In the genomic region with DNA sequence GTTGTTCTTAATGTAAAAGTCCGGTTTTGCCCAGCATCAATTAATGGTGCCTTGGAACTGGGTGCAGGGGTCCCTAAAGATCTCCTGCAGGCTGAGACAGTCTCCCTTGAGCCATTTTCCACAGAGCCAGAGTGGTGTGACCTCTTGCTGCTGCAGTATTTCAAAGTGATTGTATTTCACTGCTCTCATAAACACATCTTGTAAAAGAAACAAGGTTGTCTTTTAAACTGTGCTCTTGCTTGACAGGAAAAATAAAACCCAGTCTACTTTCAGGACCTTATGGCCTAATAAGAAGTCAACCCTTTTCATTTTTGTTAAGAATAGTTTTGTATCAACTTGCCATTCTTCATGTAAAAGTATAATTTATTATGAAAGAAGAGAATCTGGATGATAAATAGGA, we compare ENCODE assay signal across 1 cellular context.
TF ChIP-seq lines count a peak whose summit lies in the region.

No MANE protein-coding gene starts in this region.

TF ChIP-seq in HEK293, 187 proteins besides CTCF, POLR2A, EP300 and RAD21 (continued from another document):
- TF ChIP-seq, protein P1, sequence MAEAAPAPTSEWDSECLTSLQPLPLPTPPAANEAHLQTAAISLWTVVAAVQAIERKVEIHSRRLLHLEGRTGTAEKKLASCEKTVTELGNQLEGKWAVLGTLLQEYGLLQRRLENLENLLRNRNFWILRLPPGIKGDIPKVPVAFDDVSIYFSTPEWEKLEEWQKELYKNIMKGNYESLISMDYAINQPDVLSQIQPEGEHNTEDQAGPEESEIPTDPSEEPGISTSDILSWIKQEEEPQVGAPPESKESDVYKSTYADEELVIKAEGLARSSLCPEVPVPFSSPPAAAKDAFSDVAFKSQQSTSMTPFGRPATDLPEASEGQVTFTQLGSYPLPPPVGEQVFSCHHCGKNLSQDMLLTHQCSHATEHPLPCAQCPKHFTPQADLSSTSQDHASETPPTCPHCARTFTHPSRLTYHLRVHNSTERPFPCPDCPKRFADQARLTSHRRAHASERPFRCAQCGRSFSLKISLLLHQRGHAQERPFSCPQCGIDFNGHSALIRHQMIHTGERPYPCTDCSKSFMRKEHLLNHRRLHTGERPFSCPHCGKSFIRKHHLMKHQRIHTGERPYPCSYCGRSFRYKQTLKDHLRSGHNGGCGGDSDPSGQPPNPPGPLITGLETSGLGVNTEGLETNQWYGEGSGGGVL (tag by site-specific recombination; IDR thresholded peaks at IDR 0.05): no peak
- TF ChIP-seq ZSCAN16 (tag by site-specific recombination; IDR thresholded peaks at IDR 0.05) (no peak), ZNF175 (tag by site-specific recombination; IDR thresholded peaks at IDR 0.05) (no peak), ZNF843 (tag by site-specific recombination; IDR thresholded peaks at IDR 0.05) (peak; percentile 66; the same call in 1 of the 2 replicates), ZNF112 (tag by site-specific recombination; IDR thresholded peaks at IDR 0.05) (no peak), ZNF580 (tag by site-specific recombination; IDR thresholded peaks at IDR 0.05) (0 out of 2 replicates have a peak, but pooled peaks have one; percentile 10), ZNF18 (tag by site-specific recombination; IDR thresholded peaks at IDR 0.05) (peak; percentile 52; the same call in 1 of the 2 replicates), ZBTB17 (tag by site-specific recombination; IDR thresholded peaks at IDR 0.05) (peak; percentile 44; the same call in 1 of the 2 replicates), MEIS1 (CRISPR knock-in tag; IDR thresholded peaks at IDR 0.05; ENCODE audit: borderline replicate concordance) (no peak), SP7 (tag by site-specific recombination; IDR thresholded peaks at IDR 0.05) (no peak), PRDM6 (tag by site-specific recombination; IDR thresholded peaks at IDR 0.05) (peak; percentile 86), ZBTB44 (tag by site-specific recombination; IDR thresholded peaks at IDR 0.05) (peak; percentile 49; the same call in 1 of the 2 replicates), ZNF561 (tag by site-specific recombination; IDR thresholded peaks at IDR 0.05; ENCODE audit: borderline replicate concordance) (0 out of 2 replicates have a peak, but pooled peaks have one; percentile 52), ZSCAN30 (tag by site-specific recombination; IDR thresholded peaks at IDR 0.05) (0 out of 2 replicates have a peak, but pooled peaks have one; percentile 44), ZNF776 (tag by site-specific recombination; IDR thresholded peaks at IDR 0.05; ENCODE audit: borderline replicate concordance) (no peak), ZNF23 (tag by site-specific recombination; IDR thresholded peaks at IDR 0.05; ENCODE audit: borderline replicate concordance) (no peak), ZNF571 (tag by site-specific recombination; IDR thresholded peaks at IDR 0.05) (no peak), ZNF610 (tag by site-specific recombination; IDR thresholded peaks at IDR 0.05; ENCODE audit: borderline replicate concordance) (no peak)
